Comparison of ENCODE assay signal across 8 cellular contexts in genomic region chr4:142845293-142846070, GRCh38.
DNase-seq lines count a peak whose midpoint lies in the region; ATAC-seq lines count a peak whose summit lies in the region.

No MANE protein-coding gene starts in this region.

- peak; percentile 58 for DNase-seq in activated CD8-positive, alpha-beta memory T cell treated with anti-CD3 and anti-CD28 coated beads for 24 hours
- DNase-seq in activated CD8-positive, alpha-beta memory T cell treated with anti-CD3 and anti-CD28 coated beads, Interleukin-2, amount 50 U/mL, for 4 hours, result no peak
- peak; percentile 59 for DNase-seq in activated CD8-positive, alpha-beta memory T cell treated with anti-CD3 and anti-CD28 coated beads, Interleukin-2, amount 50 U/mL, for 48 hours
- DNase-seq in glomerular visceral epithelial cell (ENCODE audit: extremely low spot score), result peak; percentile 13
- peak in 8 of 10 donors; percentile 8 to 88 (median 32) for DNase-seq in posterior cingulate gyrus
- DNase-seq in DMS153 (lab: John Stamatoyannopoulos, UW), result no peak
- DNase-seq in COR-L47 (lab: John Stamatoyannopoulos, UW), result no peak

- intact Hi-C loops in posterior cingulate gyrus (cut with DNase I), result no loop called here

- ATAC-seq in HG03521 (IDR thresholded peaks at IDR 0.05; ENCODE audit: unreplicated experiment), result no peak

Comparison
In these comparisons a context has a peak if more than half of its experiments do, and no peak if none do; other contexts are left out.
1. DNase-seq: peak in activated CD8-positive, alpha-beta memory T cell treated with anti-CD3 and anti-CD28 coated beads for 24 hours (single experiment), activated CD8-positive, alpha-beta memory T cell treated with anti-CD3 and anti-CD28 coated beads, Interleukin-2, amount 50 U/mL, for 48 hours (single experiment), glomerular visceral epithelial cell (single experiment) and posterior cingulate gyrus (8 of 10); none in activated CD8-positive, alpha-beta memory T cell treated with anti-CD3 and anti-CD28 coated beads, Interleukin-2, amount 50 U/mL, for 4 hours (single experiment), DMS153 (single experiment) and COR-L47 (single experiment).